Comparison of ENCODE assay signal across 8 cellular contexts in the genomic region with DNA sequence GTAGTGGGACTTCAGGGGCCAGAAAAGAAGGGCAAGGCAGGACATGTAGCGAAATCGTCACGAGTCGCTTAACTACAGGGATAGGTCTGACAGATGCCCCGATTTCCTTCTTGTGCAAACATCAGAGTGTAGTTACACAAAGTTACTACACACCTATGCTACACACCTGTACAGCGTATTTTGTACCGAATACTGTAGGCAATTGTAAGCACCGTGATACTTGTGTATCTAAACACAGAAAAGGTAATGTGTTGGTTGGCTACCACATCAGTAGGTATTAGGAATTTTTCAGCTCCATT. TPM values are rescaled to one million over a fixed set of nuclear protein-coding genes. Genes with fewer than 3 reads are reported as not detected.
DNase-seq lines count a peak whose midpoint lies in the region; ATAC-seq and TF ChIP-seq lines count a peak whose summit lies in the region.

No MANE protein-coding gene starts in this region.

- H3K4me3 ChIP-seq in GM23248, result peak overlapping the region; percentile 71
- H3K4me3 ChIP-seq in skeletal muscle satellite cell (ENCODE audit: low read length), result peak overlapping the region; percentile 79

- H3K36me3 Mint-ChIP-seq in T-helper 1 cell treated with Interleukin-12 subunit alpha and Interleukin-12 subunit beta and Interleukin-4 antibody, amounts not matched to agents 30 μg/mL and 1 μg/mL, for 36 hours (ENCODE audit: low read depth), result peaks cover 19% of the 10 kb centered on the region

- in situ Hi-C loops in GM23248 (cut with MboI), result loop anchor here (10.0 kb wide), 1 partner anchor 97 kb away; no protein-coding TSS in a partner anchor

- H3K9ac ChIP-seq in GM23248 (peak overlapping the region; percentile 87), skeletal muscle satellite cell (ENCODE audit: low read depth, low read length) (peak overlapping the region; percentile 92)

- peaks cover 33% of the 10 kb centered on the region for H3K4me1 Mint-ChIP-seq in T-helper 1 cell treated with Interleukin-12 subunit alpha and Interleukin-12 subunit beta and Interleukin-4 antibody, amounts not matched to agents 30 μg/mL and 1 μg/mL, for 36 hours (ENCODE audit: low read depth)

- peak overlapping the region; percentile 95 for H3K27ac Mint-ChIP-seq in T-helper 1 cell treated with Interleukin-12 subunit alpha and Interleukin-12 subunit beta and Interleukin-4 antibody, amounts not matched to agents 30 μg/mL and 1 μg/mL, for 36 hours

- peak overlapping the region; percentile 79 for H3K4me2 ChIP-seq in GM23248 (ENCODE audit: unreplicated experiment)
- peak overlapping the region; percentile 87 for H3K4me2 ChIP-seq in skeletal muscle satellite cell (ENCODE audit: low read length)

- H3K36me3 ChIP-seq in GM23248 (ENCODE audit: low read depth) (no peaks in the 10 kb centered on the region), skeletal muscle satellite cell (ENCODE audit: insufficient read depth, low read length) (no peaks in the 10 kb centered on the region)

- H2AFZ ChIP-seq in GM23248, result peak overlapping the region; percentile 94

- 20 to 27% methylated on average over 8 of the region's 8 CpGs for WGBS in GM23248 (ENCODE audit: low coverage in 1 of 2, low lambda C conversion rate in 2 of 2, missing lambda C conversion rate in 2 of 2), 2 experiments

- ATAC-seq in foreskin keratinocyte, result peak; percentile 13

- H3K27ac ChIP-seq in GM23248, result peak overlapping the region; percentile 63
- H3K27ac ChIP-seq in foreskin keratinocyte, result peak overlapping the region; percentile 83

- peaks cover 21% of the 10 kb centered on the region for H3K4me1 ChIP-seq in GM23248 (ENCODE audit: insufficient read depth)
- peaks cover 16% of the 10 kb centered on the region for H3K4me1 ChIP-seq in foreskin keratinocyte
- peaks cover 20% of the 10 kb centered on the region for H3K4me1 ChIP-seq in skeletal muscle satellite cell (ENCODE audit: control insufficient read depth, insufficient read depth, low read length)

- no peaks in the 10 kb centered on the region for H3K9me2 ChIP-seq in GM23248 (ENCODE audit: insufficient read depth)

- H3F3A ChIP-seq in GM23248 (ENCODE audit: insufficient read depth), result peaks cover 22% of the 10 kb centered on the region; the same call in 1 of the 2 replicates

- H3K27me3 Mint-ChIP-seq in T-helper 1 cell treated with Interleukin-12 subunit alpha and Interleukin-12 subunit beta and Interleukin-4 antibody, amounts not matched to agents 30 μg/mL and 1 μg/mL, for 36 hours (ENCODE audit: low read depth), result no peaks in the 10 kb centered on the region

- peaks cover 19% of the 10 kb centered on the region for H3K79me2 ChIP-seq in GM23248 (ENCODE audit: insufficient read depth)

- H4K20me1 ChIP-seq in GM23248 (ENCODE audit: insufficient read depth), result no peaks in the 10 kb centered on the region

- TF ChIP-seq CTCF in foreskin keratinocyte (conservative IDR thresholded peaks at IDR 0.05), result no peak

- H3K27me3 ChIP-seq in GM23248 (replicated peaks; ENCODE audit: insufficient read depth) (no peaks in the 10 kb centered on the region), foreskin keratinocyte (no peaks in the 10 kb centered on the region), skeletal muscle satellite cell (ENCODE audit: control insufficient read depth, insufficient read depth, low read length) (no peaks in the 10 kb centered on the region)

- H3K4me3 Mint-ChIP-seq in T-helper 1 cell treated with Interleukin-12 subunit alpha and Interleukin-12 subunit beta and Interleukin-4 antibody, amounts not matched to agents 30 μg/mL and 1 μg/mL, for 36 hours, result peak overlapping the region; percentile 86

- H3K9me3 ChIP-seq in GM23248 (ENCODE audit: low read depth) (no peaks in the 10 kb centered on the region), skeletal muscle satellite cell (replicated peaks; ENCODE audit: low read length) (no peaks in the 10 kb centered on the region)

- H3K9me3 Mint-ChIP-seq in T-helper 1 cell treated with Interleukin-12 subunit alpha and Interleukin-12 subunit beta and Interleukin-4 antibody, amounts not matched to agents 30 μg/mL and 1 μg/mL, for 36 hours, result peaks cover 3% of the 10 kb centered on the region

- DNase-seq in GM23248 (no peak), foreskin keratinocyte (peak; percentile 21 to 47), D341Med (ENCODE audit: low spot score) (no peak), NCI-H1417 treated with DMSO at 0.1 percent for 48 hours (lab: John Stamatoyannopoulos, UW) (no peak), SK-N-DZ (ENCODE audit: low spot score) (no peak)
- DNase-seq in activated CD4-positive, CD25-positive, alpha-beta regulatory T cell treated with anti-CD3 and anti-CD28 coated beads, Interleukin-2, amount 50 U/mL, for 72 hours, result no peak

RNA-seq across cellular contexts. Expression of a gene that starts 0.5 kb away (rescaled TPM):
- total RNA-seq in GM23248 (2014; rRNA removed; shearing (Covaris generic)), result 17.4 and 29.1 TPM in 2 replicates
- polyA plus RNA-seq in GM23248 (2016; fragmentation: Nextera tagmentation; extraction: Ambion mirVana), result 37.3 and 38.2 TPM in 2 replicates
- 20.1 and 23.1 TPM in 2 replicates for total RNA-seq in foreskin keratinocyte
- polyA plus RNA-seq in foreskin keratinocyte, result 26.9 and 31.4 TPM in 2 replicates
- 10.3 and 10.9 TPM in 2 replicates for total RNA-seq in skeletal muscle satellite cell (2012; rRNA removed)
- polyA plus RNA-seq in SK-N-DZ (2014; cell fraction: cytosol; rRNA removed), result 19.9 and 45.5 TPM in 2 replicates
- polyA plus RNA-seq in SK-N-DZ (2014; cell fraction: nucleus; rRNA removed), result 3.6 and 24.3 TPM in 2 replicates

Comparison
In these comparisons a context has a peak if more than half of its experiments do, and no peak if none do; other contexts are left out.
1. DNase-seq: peak in foreskin keratinocyte (2 of 2); none in GM23248 (single experiment), D341Med (single experiment), NCI-H1417 treated with DMSO at 0.1 percent for 48 hours (single experiment), SK-N-DZ (single experiment) and activated CD4-positive, CD25-positive, alpha-beta regulatory T cell treated with anti-CD3 and anti-CD28 coated beads, Interleukin-2, amount 50 U/mL, for 72 hours (single experiment).